Comparison of ENCODE assay signal across 8 cellular contexts in genomic region chr1:58881471-58881994, GRCh38.
DNase-seq lines count a peak whose midpoint lies in the region; TF ChIP-seq lines count a peak whose summit lies in the region.

No MANE protein-coding gene starts in this region.

- H3K4me1 Mint-ChIP-seq in activated T-cell treated with anti-CD3 and anti-CD28 coated beads, Interleukin-2, amount 50 U/mL, for 24 hours (ENCODE audit: low read depth): peaks cover 23% of the 10 kb centered on the region

- no peak for TF ChIP-seq CTCF in Peyer's patch (IDR thresholded peaks at IDR 0.05)
- TF ChIP-seq CTCF in fibroblast of the aortic adventitia (IDR thresholded peaks at IDR 0.05; ENCODE audit: insufficient read depth, low read length): no peak

- no peaks in the 10 kb centered on the region for H3K9me3 Mint-ChIP-seq in activated T-cell treated with anti-CD3 and anti-CD28 coated beads, Interleukin-2, amount 50 U/mL, for 24 hours

- H3K27me3 Mint-ChIP-seq in activated T-cell treated with anti-CD3 and anti-CD28 coated beads, Interleukin-2, amount 50 U/mL, for 24 hours: no peaks in the 10 kb centered on the region

- H3K4me3 Mint-ChIP-seq in activated T-cell treated with anti-CD3 and anti-CD28 coated beads, Interleukin-2, amount 50 U/mL, for 24 hours: no peak overlapping the region

- peak overlapping the region in 3 of 4 donors; percentile 32 to 79 (median 46) for H3K27ac ChIP-seq in Peyer's patch

- TF ChIP-seq POLR2A in Peyer's patch (IDR thresholded peaks at IDR 0.05): peak in 1 of 2 donors; percentile 38

- no peaks in the 10 kb centered on the region for H3K36me3 ChIP-seq in Peyer's patch

- H3K27me3 ChIP-seq in Peyer's patch: no peaks in the 10 kb centered on the region

- DNase-seq in GM04504 (ENCODE audit: low read depth) (peak; percentile 61), Peyer's patch (peak in 2 of 3 donors; percentile 91 to 92), fibroblast of the aortic adventitia (ENCODE audit: low read depth) (peak; percentile 66), renal cortical epithelial cell (ENCODE audit: low read depth) (peak; percentile 98), NCI-H2196 treated with DMSO at 0.1 percent for 48 hours (lab: John Stamatoyannopoulos, UW; ENCODE audit: unreplicated experiment) (no peak), NCI-H510A treated with DMSO at 0.1 percent for 48 hours (lab: John Stamatoyannopoulos, UW) (no peak)
- DNase-seq in activated CD4-positive, alpha-beta T cell treated with anti-CD3 and anti-CD28 coated beads for 48 hours: no peak
- DNase-seq in activated T-cell treated with anti-CD3 and anti-CD28 coated beads, Interleukin-2, amount 50 U/mL, for 24 hours: no peak

- peaks cover 0 to 43% (median 15%) of the 10 kb centered on the region in 4 donors for H3K4me1 ChIP-seq in Peyer's patch

- no peaks in the 10 kb centered on the region for H3K36me3 Mint-ChIP-seq in activated T-cell treated with anti-CD3 and anti-CD28 coated beads, Interleukin-2, amount 50 U/mL, for 24 hours (ENCODE audit: low read depth)

- H3K4me3 ChIP-seq in Peyer's patch (no peak overlapping the region), fibroblast of the aortic adventitia (ENCODE audit: low read depth, low read length) (no peak overlapping the region)

- no peaks in the 10 kb centered on the region for H3K9me3 ChIP-seq in Peyer's patch

- no peak overlapping the region for H3K27ac Mint-ChIP-seq in activated T-cell treated with anti-CD3 and anti-CD28 coated beads, Interleukin-2, amount 50 U/mL, for 24 hours

Comparison
In these comparisons a context has a peak if more than half of its experiments do, and no peak if none do; other contexts are left out.
1. DNase-seq: peak in GM04504 (single experiment), Peyer's patch (2 of 3), fibroblast of the aortic adventitia (single experiment) and renal cortical epithelial cell (single experiment); none in activated CD4-positive, alpha-beta T cell treated with anti-CD3 and anti-CD28 coated beads for 48 hours (single experiment), NCI-H2196 treated with DMSO at 0.1 percent for 48 hours (single experiment), NCI-H510A treated with DMSO at 0.1 percent for 48 hours (single experiment) and activated T-cell treated with anti-CD3 and anti-CD28 coated beads, Interleukin-2, amount 50 U/mL, for 24 hours (single experiment).